1 cellular context compared by ENCODE assay signal in genomic region chr17:27218719-27219488, GRCh38.
TF ChIP-seq lines count a peak whose summit lies in the region.

No MANE protein-coding gene starts in this region.

TF ChIP-seq in GM23338, 12 proteins besides CTCF, POLR2A, EP300 and RAD21 (continued from another document):
- TF ChIP-seq ETS1 (IDR thresholded peaks at IDR 0.05) (no peak), STAT1 (IDR thresholded peaks at IDR 0.05; ENCODE audit: unreplicated experiment) (no peak), CREB1 (CRISPR knock-in tag; IDR thresholded peaks at IDR 0.05; ENCODE audit: low read depth) (no peak), ZNF462 (CRISPR knock-in tag; IDR thresholded peaks at IDR 0.05) (no peak), NANOG (IDR thresholded peaks at IDR 0.05; ENCODE audit: borderline replicate concordance) (no peak), JUNB (IDR thresholded peaks at IDR 0.05; ENCODE audit: unreplicated experiment) (no peak), ZNF114 (CRISPR knock-in tag; IDR thresholded peaks at IDR 0.05) (no peak), POLR2AphosphoS5 (IDR thresholded peaks at IDR 0.05; ENCODE audit: low read depth) (no peak)
